Comparison of ENCODE assay signal across 12 cellular contexts in the genomic region with DNA sequence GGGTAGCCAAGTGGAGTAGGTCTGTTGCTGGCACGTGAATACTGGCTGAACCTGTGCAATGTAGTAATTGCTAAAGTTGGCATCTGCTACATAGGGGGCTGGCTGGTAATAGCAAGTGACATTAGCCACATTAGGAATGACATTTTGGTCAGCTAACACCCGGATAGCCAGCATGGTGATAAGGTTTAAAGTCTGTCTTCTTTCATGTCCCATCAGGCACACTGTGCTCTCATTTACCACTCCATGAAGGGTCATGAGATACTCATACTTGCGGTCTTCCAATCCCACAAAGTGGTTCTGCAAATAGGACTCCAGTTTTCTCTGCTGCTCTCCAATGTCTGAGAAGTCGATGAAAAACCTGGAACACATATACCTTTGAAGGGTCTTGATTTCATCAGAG. TPM values are rescaled to one million over a fixed set of nuclear protein-coding genes. Genes with fewer than 3 reads are reported as not detected.
DNase-seq lines count a peak whose midpoint lies in the region; ATAC-seq and TF ChIP-seq lines count a peak whose summit lies in the region.
"Had no signal": no experiment of that assay in that cellular context is flagged by ENCODE, and none has a peak within 500 bp of the region (broad histone marks: within the 10 kb centered on the region; RNA-seq: fewer than 3 reads in every experiment).

No MANE protein-coding gene starts in this region.

- intact Hi-C loops in upper lobe of right lung (cut with DNase I), result no loop called here

- peak overlapping the region; percentile 94 for H3K27ac ChIP-seq in upper lobe of right lung
- H3K27ac ChIP-seq: BLaER1 had no signal

- no peak for TF ChIP-seq CTCF in upper lobe of right lung (IDR thresholded peaks at IDR 0.05)

- H3K9me3 ChIP-seq in mononuclear cell (ENCODE audit: low read depth, low read length), result no peaks in the 10 kb centered on the region
- no peaks in the 10 kb centered on the region for H3K9me3 ChIP-seq in upper lobe of right lung

- H3K4me1 ChIP-seq in mononuclear cell (ENCODE audit: insufficient read depth, low read length), result peaks cover 61% of the 10 kb centered on the region
- peaks cover 11% of the 10 kb centered on the region for H3K4me1 ChIP-seq in upper lobe of right lung
- H3K4me1 ChIP-seq: BLaER1 had no signal

- peak; percentile 30 for DNase-seq in SIG-M5 treated with dmso at 0.1 percent for 504 hours (lab: John Stamatoyannopoulos, UW; ENCODE audit: unreplicated experiment)
- no peak for DNase-seq in SIG-M5 (lab: John Stamatoyannopoulos, UW)
- DNase-seq in cerebellum (ENCODE audit: low spot score), result peak; percentile 27
- no peak for DNase-seq in upper lobe of right lung
- DNase-seq in activated naive CD4-positive, alpha-beta T cell treated with anti-CD3 and anti-CD28 coated beads, Interleukin-2, amount 50 U/mL, for 72 hours (ENCODE audit: low spot score in 2 of 2), result no peak
- DNase-seq in globus pallidus (ENCODE audit: low spot score), result no peak
- DNase-seq in COLO829 (ENCODE audit: low spot score), result no peak
- DNase-seq: effector memory CD8-positive, alpha-beta T cell; NCI-H510A treated with DMSO at 0.1 percent for 48 hours; posterior cingulate gyrus had no signal

- H3K27me3 ChIP-seq in mononuclear cell (ENCODE audit: insufficient read depth, low read length) (no peaks in the 10 kb centered on the region), upper lobe of right lung (no peaks in the 10 kb centered on the region)
- H3K27me3 ChIP-seq: BLaER1 had no signal

- peaks cover 10% of the 10 kb centered on the region for H3K36me3 ChIP-seq in upper lobe of right lung
- H3K36me3 ChIP-seq: BLaER1 had no signal

- H3K4me3 ChIP-seq in mononuclear cell (ENCODE audit: low read length), result peak overlapping the region; percentile 60
- H3K4me3 ChIP-seq in upper lobe of right lung, result peak overlapping the region; percentile 84
- H3K4me3 ChIP-seq: BLaER1 had no signal

- H3K36me3 Mint-ChIP-seq in activated naive CD4-positive, alpha-beta T cell treated with anti-CD3 and anti-CD28 coated beads, Interleukin-2, amount 50 U/mL, for 72 hours, result peaks cover 0 to 18% of the 10 kb centered on the region in 2 donors

- no peaks in the 10 kb centered on the region for H3K9me3 Mint-ChIP-seq in activated naive CD4-positive, alpha-beta T cell treated with anti-CD3 and anti-CD28 coated beads, Interleukin-2, amount 50 U/mL, for 72 hours
- H3K9me3 Mint-ChIP-seq: effector memory CD8-positive, alpha-beta T cell had no signal

- H3K27ac Mint-ChIP-seq in activated naive CD4-positive, alpha-beta T cell treated with anti-CD3 and anti-CD28 coated beads, Interleukin-2, amount 50 U/mL, for 72 hours, result no peak overlapping the region

- no peak for ATAC-seq in upper lobe of right lung
- ATAC-seq in activated naive CD4-positive, alpha-beta T cell treated with anti-CD3 and anti-CD28 coated beads, Interleukin-2, amount 50 U/mL, for 72 hours, result no peak
- ATAC-seq: effector memory CD8-positive, alpha-beta T cell had no signal

RNA-seq across cellular contexts. Expression of gene TENT5A, which starts 2.8 kb away (rescaled TPM):
- total RNA-seq in cerebellum (8.1 TPM), mononuclear cell (25.9 TPM), upper lobe of right lung (17.2 TPM)
- 1 to 10 TPM in 1 of 2 donors, under 1 TPM in 1; 0.41 to 1.8 TPM for total RNA-seq in activated naive CD4-positive, alpha-beta T cell treated with anti-CD3 and anti-CD28 coated beads, Interleukin-2, amount 50 U/mL, for 72 hours

Comparison
In these comparisons a context has a peak if more than half of its experiments do, and no peak if none do; other contexts are left out.
1. DNase-seq: peak in SIG-M5 treated with dmso at 0.1 percent for 504 hours (single experiment) and cerebellum (single experiment); none in SIG-M5 (single experiment), upper lobe of right lung (single experiment), activated naive CD4-positive, alpha-beta T cell treated with anti-CD3 and anti-CD28 coated beads, Interleukin-2, amount 50 U/mL, for 72 hours (0 of 2), globus pallidus (single experiment) and COLO829 (single experiment).